Comparison of ENCODE assay signal across 8 cellular contexts in the genomic region with DNA sequence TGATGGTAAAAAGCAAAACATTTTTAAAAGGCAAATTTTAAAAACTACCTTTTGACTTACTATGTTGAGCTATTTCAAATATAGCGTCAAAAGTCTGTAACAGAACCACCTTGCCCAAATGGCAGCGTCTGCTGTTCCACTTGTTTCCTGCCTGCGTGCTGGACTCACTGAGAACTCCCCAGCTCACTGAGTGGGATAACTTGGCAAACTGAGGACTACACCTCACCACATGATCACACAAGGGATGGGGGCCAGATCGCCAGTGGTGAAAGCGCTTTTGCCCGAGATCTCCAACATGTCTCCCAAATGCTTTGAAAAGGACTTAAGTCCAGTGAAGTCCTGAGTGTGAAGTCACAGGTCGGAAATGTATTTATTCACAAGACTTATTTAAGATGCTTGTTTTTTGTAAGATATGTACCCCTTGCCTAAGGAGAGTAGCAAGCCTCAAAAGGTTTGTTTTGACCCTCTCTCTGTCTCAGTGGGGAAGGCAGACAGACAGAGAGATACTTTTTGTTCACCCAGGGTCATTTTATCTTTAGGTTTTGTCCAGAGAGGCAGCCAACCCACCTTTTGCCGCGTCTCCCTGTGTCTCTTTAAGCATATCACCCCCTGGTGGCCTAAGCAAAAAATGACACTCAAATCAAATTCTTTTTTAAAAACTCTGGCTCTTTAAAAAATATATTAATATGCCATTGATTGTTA.
DNase-seq lines count a peak whose midpoint lies in the region; ATAC-seq, FAIRE-seq and TF ChIP-seq lines count a peak whose summit lies in the region.

No MANE protein-coding gene starts in this region.

- peaks cover 14% of the 10 kb centered on the region for H3K9me3 Mint-ChIP-seq in glutamatergic neuron (ENCODE audit: unreplicated experiment)

- DNase-seq in NCI-H510A treated with DMSO at 0.1 percent for 48 hours (lab: John Stamatoyannopoulos, UW) (peak; percentile 23), NCI-H510A (lab: John Stamatoyannopoulos, UW) (no peak), HT-29 (ENCODE audit: low spot score) (peak; percentile 29), SKM-1 treated with dmso at 0.1 percent for 144 hours (lab: John Stamatoyannopoulos, UW; ENCODE audit: unreplicated experiment) (peak; percentile 37), glutamatergic neuron (no peak), small intestine (peak; percentile 36), hippocampal formation (lab: John Stamatoyannopoulos, UW) (no peak)

- FAIRE-seq in small intestine (lab: Jason Lieb, UNC), result no peak

- H3K9me3 ChIP-seq in small intestine (ENCODE audit: control insufficient read depth, low read depth), result no peaks in the 10 kb centered on the region

- H3K4me3 ChIP-seq in small intestine (ENCODE audit: low read depth in 1 of 2, low read length in 2 of 2), result no peak overlapping the region

- H3K4me1 Mint-ChIP-seq in glutamatergic neuron (ENCODE audit: low read depth, unreplicated experiment), result peaks cover 49% of the 10 kb centered on the region

- no peaks in the 10 kb centered on the region for H3K4me1 ChIP-seq in small intestine (ENCODE audit: control insufficient read depth in 2 of 2, insufficient read depth in 1 of 2, low read depth in 1 of 2, low read length in 1 of 2)

- peaks cover 5% of the 10 kb centered on the region for H3K36me3 Mint-ChIP-seq in glutamatergic neuron (ENCODE audit: unreplicated experiment)

- no peaks in the 10 kb centered on the region for H3K27me3 ChIP-seq in small intestine (ENCODE audit: control insufficient read depth in 2 of 2, insufficient read depth in 2 of 2, low read length in 2 of 2)

- peak overlapping the region; percentile 18 for H3K4me3 Mint-ChIP-seq in glutamatergic neuron (ENCODE audit: unreplicated experiment)

- H3K36me3 ChIP-seq in small intestine (ENCODE audit: control insufficient read depth in 2 of 2, insufficient read depth in 2 of 2, low read length in 2 of 2), result no peaks in the 10 kb centered on the region

- H3K27me3 Mint-ChIP-seq in glutamatergic neuron (ENCODE audit: unreplicated experiment), result peaks cover 8% of the 10 kb centered on the region

- ATAC-seq in HG02884 (IDR thresholded peaks at IDR 0.05; ENCODE audit: unreplicated experiment), result no peak

- H3K27ac ChIP-seq in small intestine (ENCODE audit: low read depth in 1 of 2, low read length in 1 of 2), result no peak overlapping the region

- H3K27ac Mint-ChIP-seq in glutamatergic neuron (ENCODE audit: unreplicated experiment), result no peak overlapping the region

- 59 to 69% (median 64%) methylated on average over 9 of the region's 9 CpGs for WGBS in small intestine, 3 donors

- peak; percentile 92 for TF ChIP-seq CTCF in glutamatergic neuron (IDR thresholded peaks at IDR 0.05; ENCODE audit: partially characterized antibody, unreplicated experiment)

Comparison
In these comparisons a context has a peak if more than half of its experiments do, and no peak if none do; other contexts are left out.
1. DNase-seq: peak in NCI-H510A treated with DMSO at 0.1 percent for 48 hours (single experiment), HT-29 (single experiment), SKM-1 treated with dmso at 0.1 percent for 144 hours (single experiment) and small intestine (single experiment); none in NCI-H510A (single experiment), glutamatergic neuron (single experiment) and hippocampal formation (0 of 2).